10 cellular contexts compared by ENCODE assay signal in the genomic region with DNA sequence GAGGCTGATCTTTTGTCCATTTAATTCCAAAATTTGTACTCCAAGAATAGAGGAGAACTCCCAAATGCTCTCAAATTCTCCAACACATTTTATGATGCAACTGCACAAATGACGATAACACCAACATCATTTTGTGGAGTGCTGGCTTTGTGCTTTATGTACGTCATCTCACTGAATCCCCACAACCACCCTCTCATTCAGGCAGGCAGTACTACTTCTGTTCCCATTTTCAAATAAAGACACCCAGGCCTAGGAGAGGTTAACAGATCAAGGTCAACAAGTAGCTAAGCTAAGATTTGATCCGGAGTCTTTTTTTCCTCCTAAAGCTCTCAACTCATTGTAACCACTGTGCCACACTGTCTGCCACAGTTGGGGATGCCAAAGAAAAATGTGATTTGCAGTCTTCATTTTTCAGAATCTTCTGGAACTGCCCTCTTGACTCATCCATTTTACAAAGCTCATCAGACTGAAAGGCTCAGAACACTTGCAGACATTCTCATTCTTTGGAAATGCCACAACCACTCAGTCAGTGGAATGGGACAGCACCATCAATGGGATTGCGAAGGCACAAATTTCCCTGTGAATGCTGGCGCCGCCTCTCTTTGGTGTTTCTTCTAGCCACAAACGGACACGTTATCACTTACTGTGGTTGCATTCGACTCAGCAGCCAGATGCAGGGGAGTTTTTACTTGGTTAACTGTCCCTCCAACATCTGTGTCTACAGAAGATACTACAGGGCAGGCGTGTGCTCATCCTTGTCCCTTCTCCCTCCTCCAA.
DNase-seq lines count a peak whose midpoint lies in the region; ATAC-seq lines count a peak whose summit lies in the region.
"Had no signal": no experiment of that assay in that cellular context is flagged by ENCODE, and none has a peak within 500 bp of the region (broad histone marks: within the 10 kb centered on the region; RNA-seq: fewer than 3 reads in every experiment).

No MANE protein-coding gene starts in this region.

- ATAC-seq in GM18909 (IDR thresholded peaks at IDR 0.05; ENCODE audit: poor library complexity, unreplicated experiment) (no peak), GM21390 (IDR thresholded peaks at IDR 0.05; ENCODE audit: unreplicated experiment) (no peak)

- peak overlapping the region; percentile 94 to 98 (median 96) for H3K27ac Mint-ChIP-seq in immature natural killer cell

- H3K27me3 Mint-ChIP-seq in immature natural killer cell (ENCODE audit: low read depth in 3 of 3), result peaks cover 2 to 15% (median 8%) of the 10 kb centered on the region in 3 donors

- H3K4me1 Mint-ChIP-seq in immature natural killer cell, result peaks cover 67 to 90% of the 10 kb centered on the region in 2 donors

- DNase-seq in RPMI7951 (ENCODE audit: low read depth), result peak; percentile 78
- DNase-seq in activated T-cell treated with anti-CD3 and anti-CD28 coated beads, Interleukin-2, amount 50 U/mL, for 1 hour, result peak; percentile 51
- DNase-seq in immature natural killer cell, result peak in 2 of 3 donors; percentile 24 to 41
- peak; percentile 39 to 86 for DNase-seq in stimulated activated CD8-positive, alpha-beta memory T cell treated with anti-CD3 and anti-CD28 coated beads, Interleukin-7, amount 100 ng/mL, for 48 hours (ENCODE audit: extremely low read depth in 1 of 2, low read depth in 1 of 2)
- DNase-seq in cerebellar cortex (ENCODE audit: low spot score), result no peak
- no peak for DNase-seq in posterior vena cava (ENCODE audit: low spot score)
- DNase-seq: glutamatergic neuron, PC-9 had no signal

- no peaks in the 10 kb centered on the region for H3K36me3 Mint-ChIP-seq in immature natural killer cell

- H3K4me3 Mint-ChIP-seq in immature natural killer cell, result peak overlapping the region; percentile 90 to 98 (median 93)

- no peaks in the 10 kb centered on the region for H3K9me3 Mint-ChIP-seq in immature natural killer cell

- intact Hi-C loops in posterior vena cava (cut with DNase I), result no loop called here

Comparison
In these comparisons a context has a peak if more than half of its experiments do, and no peak if none do; other contexts are left out.
1. DNase-seq: peak in RPMI7951 (single experiment), activated T-cell treated with anti-CD3 and anti-CD28 coated beads, Interleukin-2, amount 50 U/mL, for 1 hour (single experiment), immature natural killer cell (2 of 3) and stimulated activated CD8-positive, alpha-beta memory T cell treated with anti-CD3 and anti-CD28 coated beads, Interleukin-7, amount 100 ng/mL, for 48 hours (2 of 2); none in cerebellar cortex (single experiment) and posterior vena cava (single experiment).